ENCODE assay signal across 1 cellular context in the genomic region with DNA sequence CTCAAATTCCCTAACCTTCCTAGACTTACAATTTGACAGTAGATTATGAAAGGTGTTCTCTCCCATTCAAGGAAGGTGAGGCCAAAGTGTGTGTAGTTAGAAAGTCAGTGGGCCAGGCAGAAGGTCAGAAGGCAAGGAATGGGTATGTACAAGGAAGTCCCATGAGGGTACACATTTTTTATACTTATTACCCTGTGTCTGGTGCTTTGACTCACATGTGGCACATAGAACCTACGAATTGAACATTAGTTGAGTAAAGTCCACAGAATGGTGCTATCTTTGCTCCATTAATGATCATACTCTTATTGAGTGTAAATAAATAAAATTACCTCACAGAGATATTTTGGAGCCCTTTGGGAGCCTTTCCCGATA.
TF ChIP-seq lines count a peak whose summit lies in the region.

No MANE protein-coding gene starts in this region.

TF ChIP-seq in HepG2, 621 proteins besides CTCF, POLR2A, EP300 and RAD21 (continued from another document):
- TF ChIP-seq, protein P1, sequence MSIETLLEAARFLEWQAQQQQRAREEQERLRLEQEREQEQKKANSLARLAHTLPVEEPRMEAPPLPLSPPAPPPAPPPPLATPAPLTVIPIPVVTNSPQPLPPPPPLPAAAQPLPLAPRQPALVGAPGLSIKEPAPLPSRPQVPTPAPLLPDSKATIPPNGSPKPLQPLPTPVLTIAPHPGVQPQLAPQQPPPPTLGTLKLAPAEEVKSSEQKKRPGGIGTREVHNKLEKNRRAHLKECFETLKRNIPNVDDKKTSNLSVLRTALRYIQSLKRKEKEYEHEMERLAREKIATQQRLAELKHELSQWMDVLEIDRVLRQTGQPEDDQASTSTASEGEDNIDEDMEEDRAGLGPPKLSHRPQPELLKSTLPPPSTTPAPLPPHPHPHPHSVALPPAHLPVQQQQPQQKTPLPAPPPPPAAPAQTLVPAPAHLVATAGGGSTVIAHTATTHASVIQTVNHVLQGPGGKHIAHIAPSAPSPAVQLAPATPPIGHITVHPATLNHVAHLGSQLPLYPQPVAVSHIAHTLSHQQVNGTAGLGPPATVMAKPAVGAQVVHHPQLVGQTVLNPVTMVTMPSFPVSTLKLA (IDR thresholded peaks at IDR 0.05): no peak
- TF ChIP-seq HOXA3 (CRISPR knock-in tag; IDR thresholded peaks at IDR 0.05) (no peak), MED1 (CRISPR knock-in tag; IDR thresholded peaks at IDR 0.05) (no peak), ARNTL (CRISPR knock-in tag; IDR thresholded peaks at IDR 0.05) (no peak)
